13 cellular contexts compared by ENCODE assay signal in the genomic region with DNA sequence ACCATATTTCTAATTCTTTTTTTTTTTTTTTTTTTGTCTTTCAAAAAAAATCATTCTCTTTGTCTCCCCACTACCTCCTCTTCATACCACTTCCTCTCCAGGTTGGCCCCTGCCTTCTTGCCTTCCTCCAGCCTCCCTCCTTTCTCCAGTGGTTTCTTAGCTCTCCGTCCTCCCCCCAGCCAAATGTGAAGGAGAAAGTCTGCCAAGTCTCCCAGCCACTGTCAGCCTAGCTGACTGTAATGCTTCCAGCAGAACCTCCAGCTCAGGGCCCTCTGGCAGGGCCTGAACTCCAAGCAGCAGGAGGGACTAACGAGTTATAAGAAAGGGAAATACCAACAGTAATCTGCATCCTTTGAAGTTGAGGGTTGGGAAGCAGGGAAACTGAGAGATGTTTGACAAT. TPM values are rescaled to one million over a fixed set of nuclear protein-coding genes. Genes with fewer than 3 reads are reported as not detected.
DNase-seq lines count a peak whose midpoint lies in the region; ATAC-seq and TF ChIP-seq lines count a peak whose summit lies in the region.
"Had no signal": no experiment of that assay in that cellular context is flagged by ENCODE, and none has a peak within 500 bp of the region (broad histone marks: within the 10 kb centered on the region; RNA-seq: fewer than 3 reads in every experiment).

No MANE protein-coding gene starts in this region.

- peak; percentile 24 to 85 (median 78) for ATAC-seq in heart left ventricle
- ATAC-seq: K562 had no signal

- intact Hi-C loops in heart left ventricle (cut with DNase I) = loop anchor here in 1 of 10 donors (5.0 kb wide), 1 partner anchor 35 kb away; a partner anchor contains a TSS
- intact Hi-C loops in posterior vena cava (cut with DNase I) = no loop called here
- intact Hi-C loops in esophagus muscularis mucosa (cut with DNase I) = no loop called here

- H3K36me3 ChIP-seq in heart left ventricle (no peaks in the 10 kb centered on the region), esophagus muscularis mucosa (no peaks in the 10 kb centered on the region)
- H3K36me3 ChIP-seq: HAP-1, vagina had no signal

- TF ChIP-seq CTCF in heart left ventricle (IDR thresholded peaks at IDR 0.05) (no peak), type B pancreatic cell (conservative IDR thresholded peaks at IDR 0.05) (no peak), esophagus muscularis mucosa (IDR thresholded peaks at IDR 0.05) (no peak), RWPE1 (conservative IDR thresholded peaks at IDR 0.05; ENCODE audit: low read depth) (no peak)

- no peak for TF ChIP-seq POLR2A in heart left ventricle (IDR thresholded peaks at IDR 0.05)
- TF ChIP-seq POLR2A in esophagus muscularis mucosa (IDR thresholded peaks at IDR 0.05; ENCODE audit: low read depth) = no peak

- H3K27ac ChIP-seq in heart left ventricle = peak overlapping the region in 7 of 12 donors; percentile 51 to 78 (median 71)
- H3K27ac ChIP-seq in esophagus muscularis mucosa (replicated peaks in 1 of 4) = no peak overlapping the region
- H3K27ac ChIP-seq in RWPE1 = no peak overlapping the region
- H3K27ac ChIP-seq: vagina had no signal

- H3K27ac Mint-ChIP-seq in type B pancreatic cell = no peak overlapping the region

- CTCF ChIA-PET in RWPE1 (lab: Yijun Ruan, JAX) = no interaction called here

- no peak overlapping the region for H3K4me3 Mint-ChIP-seq in type B pancreatic cell

- POLR2A ChIA-PET in RWPE1 (lab: Yijun Ruan, JAX; ENCODE audit: low non-redundant PET) = no interaction called here

- no peak overlapping the region for H3K4me3 ChIP-seq in heart left ventricle
- no peak overlapping the region for H3K4me3 ChIP-seq in esophagus muscularis mucosa
- H3K4me3 ChIP-seq: HAP-1, K562, vagina had no signal

- DNase-seq in EH (ENCODE audit: low read depth) (peak; percentile 73), RPMI7951 (ENCODE audit: low read depth) (peak; percentile 76), heart left ventricle (peak in 4 of 5 donors; percentile 36 to 68 (median 65)), posterior vena cava (ENCODE audit: low spot score) (peak; percentile 79), type B pancreatic cell (ENCODE audit: extremely low spot score, unreplicated experiment) (no peak), esophagus muscularis mucosa (ENCODE audit: extremely low spot score) (no peak), RWPE1 (ENCODE audit: low spot score) (no peak), DMS79 treated with DMSO at 0.1 percent for 48 hours (lab: John Stamatoyannopoulos, UW) (no peak)
- DNase-seq: NCI-H2081 treated with DMSO at 0.1 percent for 48 hours had no signal

- H3K4me1 ChIP-seq in heart left ventricle = peaks cover 0 to 19% (median 0%) of the 10 kb centered on the region in 12 donors
- peaks cover 0 to 9% (median 3%) of the 10 kb centered on the region in 4 donors for H3K4me1 ChIP-seq in esophagus muscularis mucosa
- H3K4me1 ChIP-seq: vagina had no signal

- H3K9me3 ChIP-seq in heart left ventricle (no peaks in the 10 kb centered on the region), esophagus muscularis mucosa (no peaks in the 10 kb centered on the region)
- H3K9me3 ChIP-seq: HAP-1, vagina had no signal

- H3K27me3 Mint-ChIP-seq in type B pancreatic cell = peaks cover 3% of the 10 kb centered on the region

- H3K27me3 ChIP-seq in heart left ventricle (no peaks in the 10 kb centered on the region), esophagus muscularis mucosa (no peaks in the 10 kb centered on the region)
- H3K27me3 ChIP-seq: vagina had no signal

- no peaks in the 10 kb centered on the region for H3K36me3 Mint-ChIP-seq in type B pancreatic cell

- TF ChIP-seq EP300 in esophagus muscularis mucosa (IDR thresholded peaks at IDR 0.05) = no peak

- 39 to 44% (median 40%) methylated on average over 2 of the region's 2 CpGs for WGBS in heart left ventricle, 4 donors
- 28% methylated on average over 2 of the region's 2 CpGs for WGBS in esophagus muscularis mucosa

- H3K4me1 Mint-ChIP-seq in type B pancreatic cell (ENCODE audit: unreplicated experiment) = peaks cover 13% of the 10 kb centered on the region

- no peaks in the 10 kb centered on the region for H3K9me3 Mint-ChIP-seq in type B pancreatic cell

RNA-seq across cellular contexts. Expression of a gene that starts 35.5 kb away (rescaled TPM):
- 28.3 and 37.6 TPM in 2 replicates for total RNA-seq in RPMI7951 (2014; rRNA removed; shearing (Covaris generic))
- total RNA-seq in heart left ventricle (10 to 100 TPM in 2 of 9 donors, 1 to 10 TPM in 7; 3.5 to 18.7 (median 4.8) TPM), posterior vena cava (10 to 100 TPM; 28.5 to 46.5 TPM), type B pancreatic cell (ENCODE audit: low replicate concordance) (8.6 and 15.2 TPM in 2 replicates), esophagus muscularis mucosa (10 to 100 TPM; 19.1 to 24.9 (median 20.5) TPM)
- polyA plus RNA-seq in heart left ventricle = 1 to 10 TPM; 1.6 to 2.1 TPM
- total RNA-seq: activated CD8-positive, alpha-beta memory T cell treated with anti-CD3 and anti-CD28 coated beads for 36 hours; K562 had no signal
- polyA plus RNA-seq: K562 had no signal

Comparison
In these comparisons a context has a peak if more than half of its experiments do, and no peak if none do; other contexts are left out.
1. DNase-seq: peak in EH (single experiment), RPMI7951 (single experiment), heart left ventricle (4 of 5) and posterior vena cava (single experiment); none in type B pancreatic cell (single experiment), esophagus muscularis mucosa (single experiment), RWPE1 (single experiment) and DMS79 treated with DMSO at 0.1 percent for 48 hours (single experiment).
2. H3K27ac ChIP-seq: peak in heart left ventricle (7 of 12); none in esophagus muscularis mucosa (0 of 4) and RWPE1 (single experiment).